In the genomic region with DNA sequence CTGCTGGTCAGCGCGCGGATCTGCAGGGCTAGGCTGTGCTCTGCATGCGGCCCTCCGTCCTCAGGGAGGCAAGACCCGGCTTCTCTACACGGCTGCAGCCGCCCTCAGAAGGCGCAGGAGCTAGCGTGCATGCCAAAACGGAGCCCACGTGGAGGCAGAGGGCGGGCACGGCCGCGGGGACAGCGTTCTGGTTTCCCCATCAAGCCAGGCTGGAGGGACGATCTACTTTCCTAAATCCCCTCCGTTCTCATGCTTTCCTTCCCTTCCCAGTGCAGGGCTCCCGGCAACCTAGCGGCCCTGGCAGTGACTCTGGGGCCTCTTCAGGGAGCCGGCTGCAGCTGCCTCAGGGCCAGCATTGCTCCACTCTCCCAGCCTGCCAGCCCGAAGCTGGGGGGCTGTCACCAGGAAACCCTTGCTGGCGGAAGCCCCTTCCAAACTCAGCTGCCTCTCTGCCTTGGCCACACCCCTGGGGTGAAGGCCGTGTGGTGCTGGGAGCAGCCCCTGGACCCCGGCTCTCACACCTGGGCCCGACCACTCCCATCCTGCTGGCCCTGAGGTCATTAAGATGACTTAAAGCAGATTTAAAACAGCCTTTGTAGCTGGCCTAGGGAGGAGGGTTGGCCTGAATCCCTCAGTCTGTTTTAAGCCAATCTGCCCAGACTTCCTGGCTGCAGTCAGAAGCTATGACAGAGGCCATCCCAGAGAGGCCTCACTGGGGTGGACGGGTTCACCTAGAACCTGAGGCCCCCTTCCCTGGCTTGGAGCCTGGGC, we compare ENCODE assay signal across 14 cellular contexts. TPM values are rescaled to one million over a fixed set of nuclear protein-coding genes. Genes with fewer than 3 reads are reported as not detected.
DNase-seq lines count a peak whose midpoint lies in the region; ATAC-seq and TF ChIP-seq lines count a peak whose summit lies in the region.
"Had no signal": no experiment of that assay in that cellular context is flagged by ENCODE, and none has a peak within 500 bp of the region (broad histone marks: within the 10 kb centered on the region; RNA-seq: fewer than 3 reads in every experiment).

No MANE protein-coding gene starts in this region.

- no peak for TF ChIP-seq CTCF in activated CD8-positive, alpha-beta T cell treated with anti-CD3 and anti-CD28 coated beads for 36 hours (IDR thresholded peaks at IDR 0.05)

- peak overlapping the region; percentile 38 for H3K27ac Mint-ChIP-seq in activated CD8-positive, alpha-beta T cell treated with anti-CD3 and anti-CD28 coated beads for 36 hours

- H3K27me3 Mint-ChIP-seq in activated CD8-positive, alpha-beta T cell treated with anti-CD3 and anti-CD28 coated beads for 36 hours: no peaks in the 10 kb centered on the region
- H3K27me3 Mint-ChIP-seq: activated T-helper 17 cell treated with anti-CD3 and anti-CD28 coated beads, Interleukin-2, amount 50 U/mL, for 72 hours; CD4-positive, CD25-positive, alpha-beta regulatory T cell had no signal

- no peaks in the 10 kb centered on the region for H3K9me3 Mint-ChIP-seq in activated CD8-positive, alpha-beta T cell treated with anti-CD3 and anti-CD28 coated beads for 36 hours
- H3K9me3 Mint-ChIP-seq: activated T-helper 17 cell treated with anti-CD3 and anti-CD28 coated beads, Interleukin-2, amount 50 U/mL, for 72 hours had no signal

- intact Hi-C loops in activated CD8-positive, alpha-beta T cell treated with anti-CD3 and anti-CD28 coated beads for 36 hours (cut with micrococcal nuclease): no loop called here
- intact Hi-C loops in left cardiac atrium (cut with DNase I) (no loop called here), sciatic nerve (cut with DNase I) (no loop called here)

- ATAC-seq in activated CD8-positive, alpha-beta T cell treated with anti-CD3 and anti-CD28 coated beads for 36 hours: no peak
- ATAC-seq in left cardiac atrium: peak; percentile 70 to 74
- peak; percentile 76 for ATAC-seq in sciatic nerve
- ATAC-seq in HG02623 (IDR thresholded peaks at IDR 0.05; ENCODE audit: unreplicated experiment): no peak
- no peak for ATAC-seq in GM21390 (IDR thresholded peaks at IDR 0.05; ENCODE audit: unreplicated experiment)
- ATAC-seq: activated CD4-positive, CD25-positive, alpha-beta regulatory T cell treated with anti-CD3 and anti-CD28 coated beads, Interleukin-2, amount 50 U/mL, for 24 hours; activated T-helper 17 cell treated with anti-CD3 and anti-CD28 coated beads, Interleukin-2, amount 50 U/mL, for 72 hours had no signal

- H3K4me1 Mint-ChIP-seq in activated CD8-positive, alpha-beta T cell treated with anti-CD3 and anti-CD28 coated beads for 36 hours (ENCODE audit: low read depth): peaks cover 44% of the 10 kb centered on the region

- CTCF ChIA-PET in activated CD8-positive, alpha-beta T cell treated with anti-CD3 and anti-CD28 coated beads for 36 hours (lab: Charles Lee): interaction anchor here (1.1 kb wide), 1 partner anchor 66 kb away, joined by 3 read pairs; no protein-coding TSS in a partner anchor

- peak; percentile 77 for DNase-seq in G401 (ENCODE audit: low spot score)
- no peak for DNase-seq in activated CD8-positive, alpha-beta T cell treated with anti-CD3 and anti-CD28 coated beads for 36 hours
- no peak for DNase-seq in left cardiac atrium
- DNase-seq in sciatic nerve (ENCODE audit: low spot score): no peak
- no peak for DNase-seq in NCI-H2227 treated with DMSO at 0.1 percent for 48 hours (lab: John Stamatoyannopoulos, UW)
- no peak for DNase-seq in NCI-H2081 (lab: John Stamatoyannopoulos, UW)
- DNase-seq: CD4-positive, CD25-positive, alpha-beta regulatory T cell; NCI-H510A treated with DMSO at 0.1 percent for 48 hours; stimulated activated CD4-positive, alpha-beta T cell treated with anti-CD3 and anti-CD28 coated beads, Interleukin-15, amount 100 ng/mL, for 24 hours; stimulated activated CD8-positive, alpha-beta memory T cell treated with anti-CD3 and anti-CD28 coated beads, Interleukin-4, amount 100 ng/mL, for 48 hours had no signal

- peaks cover 36% of the 10 kb centered on the region for H3K36me3 Mint-ChIP-seq in activated CD8-positive, alpha-beta T cell treated with anti-CD3 and anti-CD28 coated beads for 36 hours (ENCODE audit: low read depth)

- POLR2A ChIA-PET in activated CD8-positive, alpha-beta T cell treated with anti-CD3 and anti-CD28 coated beads for 36 hours (lab: Charles Lee): interaction anchor here (0.6 to 1.7 kb wide), 6 partner anchors 9 to 187 kb away, joined by 3 to 6 read pairs (median 4); partner anchors contain the start of gene GOLGA3

- in situ Hi-C loops in G401 (cut with HindIII; ENCODE audit: low sequenced_read_pairs): no loop called here

- peak overlapping the region; percentile 67 for H3K4me3 Mint-ChIP-seq in activated CD8-positive, alpha-beta T cell treated with anti-CD3 and anti-CD28 coated beads for 36 hours

RNA-seq across cellular contexts. Expression of gene GOLGA3, which starts 9.2 kb away (rescaled TPM):
- 13.6 and 24.7 TPM in 2 replicates for total RNA-seq in G401 (2014; rRNA removed; shearing (Covaris generic))
- 10 to 100 TPM; 52.2 to 55.6 TPM for total RNA-seq in activated CD8-positive, alpha-beta T cell treated with anti-CD3 and anti-CD28 coated beads for 36 hours
- total RNA-seq in left cardiac atrium (10 to 100 TPM; 37.9 to 50.3 TPM), sciatic nerve (60.6 TPM)

RNA-seq across cellular contexts. Expression of gene CHFR, which starts 49.5 kb away (rescaled TPM):
- total RNA-seq in G401 (2014; rRNA removed; shearing (Covaris generic)): 32.5 and 38.6 TPM in 2 replicates
- 10 to 100 TPM; 40.5 to 51.2 TPM for total RNA-seq in activated CD8-positive, alpha-beta T cell treated with anti-CD3 and anti-CD28 coated beads for 36 hours
- total RNA-seq in left cardiac atrium (10 to 100 TPM; 17.1 to 21.7 TPM), sciatic nerve (45.5 TPM)

Comparison
In these comparisons a context has a peak if more than half of its experiments do, and no peak if none do; other contexts are left out.
1. ATAC-seq: peak in left cardiac atrium (2 of 2) and sciatic nerve (single experiment); none in activated CD8-positive, alpha-beta T cell treated with anti-CD3 and anti-CD28 coated beads for 36 hours (single experiment), HG02623 (single experiment) and GM21390 (single experiment).